ENCODE assay signal across 24 cellular contexts in the genomic region with DNA sequence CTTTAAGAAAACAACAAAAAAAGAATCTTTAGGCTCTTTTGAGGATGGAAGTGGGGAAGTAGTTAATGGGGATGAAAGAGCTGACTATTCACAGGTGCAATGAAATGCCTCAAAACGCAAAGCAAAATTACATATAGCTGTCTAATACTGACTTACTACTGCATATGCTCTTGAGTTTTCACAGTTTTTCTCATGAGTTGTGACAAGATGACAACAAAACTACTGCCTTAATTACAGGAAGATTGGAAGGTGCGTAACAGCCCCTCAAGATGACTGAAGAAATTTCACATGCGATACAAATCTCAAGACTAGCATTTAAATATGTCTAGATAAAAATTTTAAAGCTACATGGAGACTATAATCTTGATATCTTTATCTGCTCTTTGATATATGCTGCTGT.
"Had no signal": no experiment of that assay in that cellular context is flagged by ENCODE, and none has a peak within 500 bp of the region (broad histone marks: within the 10 kb centered on the region; RNA-seq: fewer than 3 reads in every experiment).

No MANE protein-coding gene starts in this region.

- H3K4me3 ChIP-seq: stomach, suprapubic skin, testis, thoracic aorta, thyroid gland, tibial artery, tibial nerve, transverse colon, upper lobe of left lung, upper lobe of right lung, uterus, vagina had no signal

- DNase-seq: stimulated activated CD4-positive, alpha-beta T cell treated with anti-CD3 and anti-CD28 coated beads, Interleukin-2, amount 100 ng/mL, for 48 hours; stimulated activated CD4-positive, alpha-beta T cell treated with anti-CD3 and anti-CD28 coated beads, Interleukin-4, amount 100 ng/mL, for 1 hour; stimulated activated CD4-positive, alpha-beta T cell treated with anti-CD3 and anti-CD28 coated beads, Interleukin-4, amount 100 ng/mL, for 24 hours; stimulated activated CD4-positive, alpha-beta T cell treated with anti-CD3 and anti-CD28 coated beads, Interleukin-4, amount 100 ng/mL, for 4 hours; stimulated activated CD8-positive, alpha-beta memory T cell treated with anti-CD3 and anti-CD28 coated beads, Interleukin-4, amount 100 ng/mL, for 48 hours; stimulated activated naive B cell treated with anti-CD40 and anti-IgM and Interleukin-4, amounts not matched to agents 10 μg/mL and 1 μg/mL and 100 μg/mL, for 72 hours; stimulated activated naive CD4-positive, alpha-beta T cell; stimulated activated naive CD4-positive, alpha-beta T cell treated with Interleukin-2 at 50 U/mL for 16 hours; stimulated activated naive CD8-positive, alpha-beta T cell treated with anti-CD3 and anti-CD28 coated beads, Interleukin-15, amount 100 ng/mL, for 72 hours; stimulated activated naive CD8-positive, alpha-beta T cell treated with anti-CD3 and anti-CD28 coated beads, Interleukin-15, Interleukin-2, amounts not matched to agents 100 U/mL and 50 U/mL, for 24 hours; stomach; substantia nigra; testis; thyroid gland; tibial artery; transverse colon; trophoblast cell; upper lobe of left lung; upper lobe of right lung; uterus had no signal

- H3K9me3 ChIP-seq: stomach, suprapubic skin, testis, thoracic aorta, thyroid gland, tibial artery, tibial nerve, transverse colon, upper lobe of left lung, upper lobe of right lung, uterus, vagina had no signal

- H3K27ac ChIP-seq: stomach, suprapubic skin, testis, thoracic aorta, thyroid gland, tibial artery, tibial nerve, transverse colon, upper lobe of left lung, upper lobe of right lung, uterus, vagina had no signal

- H3K36me3 ChIP-seq: stomach, suprapubic skin, thoracic aorta, thyroid gland, tibial artery, tibial nerve, transverse colon, upper lobe of left lung, upper lobe of right lung, uterus, vagina had no signal

- H3K27me3 ChIP-seq: stomach, suprapubic skin, testis, thyroid gland, tibial artery, tibial nerve, transverse colon, upper lobe of left lung, upper lobe of right lung, uterus, vagina had no signal
